Comparison of ENCODE assay signal across 1 cellular context in the genomic region with DNA sequence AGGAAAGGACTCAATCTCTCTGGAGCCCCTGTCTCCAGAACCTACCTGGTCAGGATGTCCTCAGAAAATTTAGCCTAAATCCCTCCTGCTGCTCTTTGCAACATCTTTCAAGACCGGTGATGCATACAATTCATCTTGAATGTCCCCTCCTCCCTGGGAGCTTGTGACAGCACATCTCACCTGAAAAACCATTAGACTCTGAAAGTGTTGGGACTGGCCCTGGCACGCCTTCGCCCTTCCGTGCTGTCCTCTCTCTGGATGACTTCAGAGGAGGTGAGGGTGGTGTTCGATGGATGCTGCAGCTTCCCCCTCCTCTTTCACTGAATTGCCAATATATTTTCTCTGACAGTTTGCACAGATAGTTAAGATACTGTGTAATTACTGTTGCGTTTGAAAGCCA.
TF ChIP-seq lines count a peak whose summit lies in the region.

No MANE protein-coding gene starts in this region.

TF ChIP-seq in WTC11, 78 proteins besides CTCF, POLR2A, EP300 and RAD21 (continued from another document):
- TF ChIP-seq, protein P1, sequence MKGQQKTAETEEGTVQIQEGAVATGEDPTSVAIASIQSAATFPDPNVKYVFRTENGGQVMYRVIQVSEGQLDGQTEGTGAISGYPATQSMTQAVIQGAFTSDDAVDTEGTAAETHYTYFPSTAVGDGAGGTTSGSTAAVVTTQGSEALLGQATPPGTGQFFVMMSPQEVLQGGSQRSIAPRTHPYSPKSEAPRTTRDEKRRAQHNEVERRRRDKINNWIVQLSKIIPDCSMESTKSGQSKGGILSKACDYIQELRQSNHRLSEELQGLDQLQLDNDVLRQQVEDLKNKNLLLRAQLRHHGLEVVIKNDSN (CRISPR knock-in tag; IDR thresholded peaks at IDR 0.05) = no peak
- TF ChIP-seq ZNF121 (CRISPR knock-in tag; IDR thresholded peaks at IDR 0.05) = no peak
- no peak for TF ChIP-seq SOX15 (CRISPR knock-in tag; IDR thresholded peaks at IDR 0.05)
- no peak for TF ChIP-seq OVOL2 (CRISPR knock-in tag; IDR thresholded peaks at IDR 0.05; ENCODE audit: borderline replicate concordance)
